In the genomic region with DNA sequence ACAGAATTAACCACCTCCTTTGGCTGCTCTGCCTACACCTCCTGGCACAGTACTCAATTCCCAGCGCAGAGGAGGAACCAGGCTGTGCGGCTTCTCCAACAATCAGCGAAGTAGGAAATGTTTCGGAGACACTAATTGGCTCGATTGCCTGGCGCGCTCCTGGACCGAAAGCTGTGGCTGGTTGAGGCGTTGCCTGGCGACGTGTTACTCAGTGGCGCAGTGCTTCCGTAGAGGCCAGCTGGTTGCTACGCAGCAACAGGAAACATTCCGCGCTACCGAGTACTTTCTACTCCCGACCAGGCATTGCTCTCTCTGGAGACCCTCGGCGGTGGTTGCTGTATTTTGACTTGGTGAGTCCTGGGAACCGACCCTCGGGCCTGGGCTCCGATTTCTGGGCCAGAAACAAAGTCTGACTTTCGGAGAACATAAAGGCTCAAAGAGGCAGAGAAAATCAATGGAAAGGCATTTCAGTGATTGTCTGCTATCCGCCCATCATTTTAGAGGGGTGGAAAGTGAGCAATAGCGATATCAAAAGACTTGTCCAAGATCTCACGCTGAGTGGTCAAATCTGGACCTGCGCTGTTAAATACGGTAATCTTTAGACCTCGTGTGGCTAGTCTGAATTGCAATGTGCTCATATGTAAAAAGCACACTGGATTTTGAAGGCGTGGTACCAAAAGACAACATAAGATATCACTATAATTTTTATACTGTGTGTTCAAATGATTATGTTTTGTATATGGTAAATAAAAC, we compare ENCODE assay signal across 8 cellular contexts. TPM values are rescaled to one million over a fixed set of nuclear protein-coding genes. Genes with fewer than 3 reads are reported as not detected.
DNase-seq lines count a peak whose midpoint lies in the region; ATAC-seq and TF ChIP-seq lines count a peak whose summit lies in the region.

Gene DNAH6 (plus strand): TSS at position 265 of the 753 bp plus-strand sequence. CDS start 1,329 bp downstream, outside the sequence.

- peaks cover 3% of the 10 kb centered on the region for H3K27me3 Mint-ChIP-seq in GM23338 (ENCODE audit: insufficient read depth, low read depth, poor library complexity)

- H3K4me3 Mint-ChIP-seq in GM23338: peak within 1 kb of the TSS; percentile 77

- no peaks in the 10 kb centered on the region for H3F3A ChIP-seq in GM23338 (replicated peaks; ENCODE audit: low read depth)

- H2AFZ ChIP-seq in GM23338: peak within 1 kb of the TSS; percentile 88

- H3K27ac Mint-ChIP-seq in GM23338: no peak within 1 kb of the TSS
- peak within 1 kb of the TSS; percentile 76 to 87 for H3K27ac Mint-ChIP-seq in activated naive CD4-positive, alpha-beta T cell treated with anti-CD3 and anti-CD28 coated beads, Interleukin-2, amount 50 U/mL, for 72 hours

- peaks cover 11% of the 10 kb centered on the region for H3K36me3 Mint-ChIP-seq in GM23338 (ENCODE audit: low read depth)
- peaks cover 2 to 14% of the 10 kb centered on the region in 2 donors for H3K36me3 Mint-ChIP-seq in activated naive CD4-positive, alpha-beta T cell treated with anti-CD3 and anti-CD28 coated beads, Interleukin-2, amount 50 U/mL, for 72 hours

- H3K27ac ChIP-seq in GM23338 (ENCODE audit: low read depth): no peak within 1 kb of the TSS

- peaks cover 4% of the 10 kb centered on the region; the same call in 2 of the 3 replicates for H3K4me1 Mint-ChIP-seq in GM23338

- H3K27me3 ChIP-seq in GM23338 (ENCODE audit: insufficient read depth): peaks cover 8% of the 10 kb centered on the region; the same call in 1 of the 2 replicates

- DNase-seq in DMS53 treated with DMSO at 0.1 percent for 48 hours (lab: John Stamatoyannopoulos, UW; ENCODE audit: unreplicated experiment) (peak; percentile 99), GM23338 (ENCODE audit: low spot score) (peak; percentile 98), LoVo (ENCODE audit: low spot score) (peak; percentile 96), SK-N-DZ (ENCODE audit: low spot score) (peak; percentile 89), glomerular endothelial cell (ENCODE audit: extremely low read depth, low read depth, low spot score) (peak; percentile 72), non-pigmented ciliary epithelial cell (ENCODE audit: low read depth) (peak; percentile 83), stromal cell of bone marrow (ENCODE audit: low read depth) (peak; percentile 96)
- DNase-seq in activated naive CD4-positive, alpha-beta T cell treated with anti-CD3 and anti-CD28 coated beads, Interleukin-2, amount 50 U/mL, for 72 hours (ENCODE audit: low spot score in 2 of 2): peak; percentile 78 to 85

- no peaks in the 10 kb centered on the region for H3K36me3 ChIP-seq in GM23338 (ENCODE audit: insufficient read depth)

- no peak for TF ChIP-seq CTCF in GM23338 (conservative IDR thresholded peaks at IDR 0.05; ENCODE audit: low read depth in 2 of 2)

- peak within 1 kb of the TSS; percentile 48 for H3K4me3 ChIP-seq in GM23338

- no peaks in the 10 kb centered on the region for H4K20me1 ChIP-seq in GM23338 (replicated peaks; ENCODE audit: insufficient read depth)

- H3K9me3 Mint-ChIP-seq in GM23338: peaks cover 15% of the 10 kb centered on the region
- peaks cover 5 to 14% of the 10 kb centered on the region in 2 donors for H3K9me3 Mint-ChIP-seq in activated naive CD4-positive, alpha-beta T cell treated with anti-CD3 and anti-CD28 coated beads, Interleukin-2, amount 50 U/mL, for 72 hours

- peak; percentile 99 for ATAC-seq in GM23338
- peak; percentile 100 for ATAC-seq in activated naive CD4-positive, alpha-beta T cell treated with anti-CD3 and anti-CD28 coated beads, Interleukin-2, amount 50 U/mL, for 72 hours

- no peaks in the 10 kb centered on the region for H3K79me2 ChIP-seq in GM23338 (replicated peaks; ENCODE audit: insufficient read depth)

- peak within 1 kb of the TSS; percentile 72 for H3K4me2 ChIP-seq in GM23338

- no peaks in the 10 kb centered on the region for H3K4me1 ChIP-seq in GM23338 (ENCODE audit: insufficient read depth)

- H3K9me2 ChIP-seq in GM23338 (ENCODE audit: insufficient read depth): no peaks in the 10 kb centered on the region

TF ChIP-seq in GM23338, 12 proteins besides CTCF, POLR2A, EP300 and RAD21:
- TF ChIP-seq JUNB (IDR thresholded peaks at IDR 0.05; ENCODE audit: unreplicated experiment) (no peak), CREB1 (CRISPR knock-in tag; IDR thresholded peaks at IDR 0.05; ENCODE audit: low read depth) (peak; percentile 80)

RNA-seq across cellular contexts. Expression of gene DNAH6, which starts in this region (rescaled TPM):
- total RNA-seq in GM23338 (2014; rRNA removed; shearing (Covaris generic)): 0.16 and 0.31 TPM in 2 replicates
- polyA plus RNA-seq in GM23338 (2016; fragmentation: Nextera tagmentation; extraction: Ambion mirVana): 0.27 and 0.61 TPM in 2 replicates
- 0.52 and 0.87 TPM in 2 replicates for polyA plus RNA-seq in SK-N-DZ (2014; cell fraction: cytosol; rRNA removed)
- polyA plus RNA-seq in SK-N-DZ (2014; cell fraction: nucleus; rRNA removed): 2.4 and 3.3 TPM in 2 replicates
- 1 to 10 TPM in 1 of 2 donors, under 1 TPM in 1; 0.20 to 2.6 TPM for total RNA-seq in activated naive CD4-positive, alpha-beta T cell treated with anti-CD3 and anti-CD28 coated beads, Interleukin-2, amount 50 U/mL, for 72 hours
- total RNA-seq in glomerular endothelial cell: 0.05 TPM in 1 of 2 replicates, not detected in the other

Comparison
In these comparisons a context has a peak if more than half of its experiments do, and no peak if none do; other contexts are left out.
1. Peak in DNase-seq, ATAC-seq, H3K4me3 ChIP-seq and H3K4me2 ChIP-seq in GM23338; RNA of the gene not detected or under 1 TPM.
2. Peak in DNase-seq in glomerular endothelial cell; RNA of the gene not detected or under 1 TPM.